Comparison of ENCODE assay signal across 9 cellular contexts in genomic region chr12:26798013-26798412, GRCh38. TPM values are rescaled to one million over a fixed set of nuclear protein-coding genes. Genes with fewer than 3 reads are reported as not detected.
DNase-seq lines count a peak whose midpoint lies in the region; ATAC-seq and TF ChIP-seq lines count a peak whose summit lies in the region.
"Had no signal": no experiment of that assay in that cellular context is flagged by ENCODE, and none has a peak within 500 bp of the region (broad histone marks: within the 10 kb centered on the region; RNA-seq: fewer than 3 reads in every experiment).

No MANE protein-coding gene starts in this region.

- H3K4me3 ChIP-seq in astrocyte of the spinal cord (ENCODE audit: low read depth, low read length): no peak overlapping the region

- intact Hi-C loops in sciatic nerve (cut with DNase I): no loop called here

- DNase-seq in astrocyte of the spinal cord (ENCODE audit: low read depth, low spot score): peak; percentile 50
- no peak for DNase-seq in sciatic nerve (ENCODE audit: low spot score)
- no peak for DNase-seq in SW 1271 (lab: John Stamatoyannopoulos, UW)
- DNase-seq in stimulated activated CD8-positive, alpha-beta memory T cell treated with anti-CD3 and anti-CD28 coated beads, Interleukin-4, amount 100 ng/mL, for 48 hours: no peak
- no peak for DNase-seq in cerebellar cortex (ENCODE audit: low spot score)
- DNase-seq: glutamatergic neuron, right cardiac atrium had no signal

- ATAC-seq in GM19043 (IDR thresholded peaks at IDR 0.05; ENCODE audit: low read depth, unreplicated experiment) (peak; percentile 73), HG02970 (IDR thresholded peaks at IDR 0.05; ENCODE audit: low FRiP score, unreplicated experiment) (peak; percentile 58), sciatic nerve (peak; percentile 48)
- ATAC-seq: right cardiac atrium had no signal

- no peak for TF ChIP-seq CTCF in astrocyte of the spinal cord (IDR thresholded peaks at IDR 0.05; ENCODE audit: low read depth, low read length)

- in situ Hi-C loops in astrocyte of the spinal cord (cut with HindIII; ENCODE audit: low sequenced_read_pairs): no loop called here

RNA-seq across cellular contexts. Expression of gene ITPR2, which starts 35.0 kb away (rescaled TPM):
- 71.7 TPM for total RNA-seq in sciatic nerve
